ENCODE assay signal across 1 cellular context in genomic region chr15:50765202-50765967, GRCh38.
TF ChIP-seq lines count a peak whose summit lies in the region.

Gene SPPL2A, minus strand, starts transcription at chr15:50765706. Its CDS starts 173 bp downstream, at chr15:50765533.

TF ChIP-seq in K562, 482 proteins besides CTCF, POLR2A, EP300 and RAD21 (continued from another document and continues in another):
- TF ChIP-seq CLOCK (CRISPR knock-in tag; IDR thresholded peaks at IDR 0.05; ENCODE audit: borderline replicate concordance), result no peak
- peak; percentile 89 for TF ChIP-seq CTBP1 (IDR thresholded peaks at IDR 0.05; ENCODE audit: borderline replicate concordance)
- TF ChIP-seq TCFL5 (CRISPR knock-in tag; conservative IDR thresholded peaks at IDR 0.05), result no peak
- TF ChIP-seq ZNF830 (CRISPR knock-in tag; IDR thresholded peaks at IDR 0.05), result peak; percentile 75; the same call in 1 of the 2 replicates
- TF ChIP-seq KLF10 (CRISPR knock-in tag; IDR thresholded peaks at IDR 0.05), result no peak
- TF ChIP-seq SLC30A9 (CRISPR knock-in tag; IDR thresholded peaks at IDR 0.05), result no peak
- TF ChIP-seq SIX5 (IDR thresholded peaks at IDR 0.05; ENCODE audit: borderline replicate concordance in 1 of 2, insufficient read depth in 1 of 2, low read depth in 1 of 2, low read length in 2 of 2), result no peak
- no peak for TF ChIP-seq MITF (IDR thresholded peaks at IDR 0.05)
- peak; percentile 23 for TF ChIP-seq RBM25 (IDR thresholded peaks at IDR 0.05; ENCODE audit: low read depth, low read length, severe bottlenecking)
- no peak for TF ChIP-seq ARHGAP35 (IDR thresholded peaks at IDR 0.05; ENCODE audit: partially characterized antibody)
- TF ChIP-seq ZNF511 (CRISPR knock-in tag; IDR thresholded peaks at IDR 0.05), result no peak; the same call in 1 of the 2 replicates
- no peak; the same call in 1 of the 2 replicates for TF ChIP-seq NR3C1 (CRISPR knock-in tag; IDR thresholded peaks at IDR 0.05)
- no peak for TF ChIP-seq DEAF1 (CRISPR knock-in tag; IDR thresholded peaks at IDR 0.05)
- TF ChIP-seq ZNF445 (CRISPR knock-in tag; IDR thresholded peaks at IDR 0.05; ENCODE audit: low read depth), result no peak
- TF ChIP-seq HDGF (IDR thresholded peaks at IDR 0.05), result peak; percentile 76; the same call in 1 of the 2 replicates
- TF ChIP-seq SAFB2 (IDR thresholded peaks at IDR 0.05; ENCODE audit: borderline replicate concordance, low read depth, low read length, severe bottlenecking), result no peak
- TF ChIP-seq RBM22 (IDR thresholded peaks at IDR 0.05; ENCODE audit: low read depth, low read length, poor library complexity, severe bottlenecking), result peak; percentile 66
- TF ChIP-seq ZNF324 (CRISPR knock-in tag; IDR thresholded peaks at IDR 0.05), result no peak
- peak; percentile 58; the same call in 1 of the 2 replicates for TF ChIP-seq ZBTB2 (IDR thresholded peaks at IDR 0.05)
- no peak for TF ChIP-seq RBM34 (IDR thresholded peaks at IDR 0.05; ENCODE audit: borderline replicate concordance, insufficient read depth, low read length)
- peak; percentile 84 to 90 for TF ChIP-seq MLLT1 (IDR thresholded peaks at IDR 0.05)
- no peak; the same call in none of the 2 replicates for TF ChIP-seq ETV5 (CRISPR knock-in tag; IDR thresholded peaks at IDR 0.05; ENCODE audit: low read depth)
- TF ChIP-seq SMARCC2 (IDR thresholded peaks at IDR 0.05; ENCODE audit: low read depth), result no peak
- TF ChIP-seq ZKSCAN8 (CRISPR knock-in tag; IDR thresholded peaks at IDR 0.05), result no peak
- 0 out of 4 replicates have a peak, but pooled peaks of 1 of the 2 experiments have one; percentile 57 for TF ChIP-seq UBTF (IDR thresholded peaks at IDR 0.05; ENCODE audit: borderline replicate concordance in 1 of 2, low read depth in 2 of 2, low read length in 2 of 2)
- TF ChIP-seq XRCC4 (IDR thresholded peaks at IDR 0.05; ENCODE audit: extremely low read depth, insufficient read depth, insufficient read length), result no peak
- TF ChIP-seq REST (CRISPR knock-in tag; IDR thresholded peaks at IDR 0.05; ENCODE audit: low read depth), result peak; percentile 68; the same call in 1 of the 2 replicates
- TF ChIP-seq ARID4B (CRISPR knock-in tag; IDR thresholded peaks at IDR 0.05), result peak; percentile 95
